ENCODE assay signal across 10 cellular contexts in genomic region chr6:11193434-11193833, GRCh38.
"Had no signal": no experiment of that assay in that cellular context is flagged by ENCODE, and none has a peak within 500 bp of the region (broad histone marks: within the 10 kb centered on the region; RNA-seq: fewer than 3 reads in every experiment).

No MANE protein-coding gene starts in this region.

- H3K4me3 Mint-ChIP-seq: activated CD4-positive, alpha-beta T cell treated with anti-CD3 and anti-CD28 coated beads for 36 hours; activated naive CD4-positive, alpha-beta T cell treated with anti-CD3 and anti-CD28 coated beads, Interleukin-2, amount 50 U/mL, for 24 hours had no signal

- H3K27ac ChIP-seq: foreskin keratinocyte, transverse colon, VCaP had no signal

- H3K9me3 Mint-ChIP-seq: activated naive CD4-positive, alpha-beta T cell treated with anti-CD3 and anti-CD28 coated beads, Interleukin-2, amount 50 U/mL, for 24 hours had no signal

- H3K27me3 Mint-ChIP-seq: activated CD4-positive, alpha-beta T cell treated with anti-CD3 and anti-CD28 coated beads for 36 hours; activated naive CD4-positive, alpha-beta T cell treated with anti-CD3 and anti-CD28 coated beads, Interleukin-2, amount 50 U/mL, for 24 hours had no signal

- ATAC-seq: activated CD4-positive, alpha-beta T cell treated with anti-CD3 and anti-CD28 coated beads for 36 hours; foreskin keratinocyte; pancreas had no signal

- H3K27me3 ChIP-seq: foreskin keratinocyte, pancreas, transverse colon had no signal

- DNase-seq: activated CD4-positive, alpha-beta T cell treated with anti-CD3 and anti-CD28 coated beads for 36 hours; activated CD8-positive, alpha-beta memory T cell treated with anti-CD3 and anti-CD28 coated beads for 24 hours; foreskin keratinocyte; mammary epithelial cell; pancreas; stimulated activated CD4-positive, alpha-beta T cell treated with anti-CD3 and anti-CD28 coated beads, Interleukin-4, amount 100 ng/mL, for 4 hours; SW 1271; transverse colon had no signal

- H3K4me1 ChIP-seq: foreskin keratinocyte had no signal

- H3K36me3 ChIP-seq: pancreas had no signal

- H3K27ac Mint-ChIP-seq: activated CD4-positive, alpha-beta T cell treated with anti-CD3 and anti-CD28 coated beads for 36 hours; activated naive CD4-positive, alpha-beta T cell treated with anti-CD3 and anti-CD28 coated beads, Interleukin-2, amount 50 U/mL, for 24 hours had no signal

- H3K4me3 ChIP-seq: pancreas, transverse colon had no signal
